25 cellular contexts compared by ENCODE assay signal in genomic region chr6:122428781-122429180, GRCh38.
"Had no signal": no experiment of that assay in that cellular context is flagged by ENCODE, and none has a peak within 500 bp of the region (broad histone marks: within the 10 kb centered on the region; RNA-seq: fewer than 3 reads in every experiment).

No MANE protein-coding gene starts in this region.

- H3K9me3 Mint-ChIP-seq: mesothelial cell of epicardium; naive B cell; natural killer cell treated with Interleukin-12 subunit alpha and Interleukin-12 subunit beta and Interleukin-15 and Interleukin-18, amount 100 ng/mL, for 72 hours; neural crest cell; stimulated activated naive CD8-positive, alpha-beta T cell treated with anti-CD3 and anti-CD28 coated beads, Interleukin-15, amount 100 ng/mL, for 72 hours had no signal

- H3K27me3 Mint-ChIP-seq: naive B cell; natural killer cell treated with Interleukin-12 subunit alpha and Interleukin-12 subunit beta and Interleukin-15 and Interleukin-18, amount 100 ng/mL, for 72 hours; stimulated activated naive CD8-positive, alpha-beta T cell treated with anti-CD3 and anti-CD28 coated beads, Interleukin-15, amount 100 ng/mL, for 72 hours had no signal

- H3K27me3 ChIP-seq: colonic mucosa, gastroesophageal sphincter, heart left ventricle, hepatocyte, neutrophil, pancreas, right lobe of liver, suprapubic skin, transverse colon, vagina had no signal

- H3K4me1 ChIP-seq: colonic mucosa, gastroesophageal sphincter, heart left ventricle, pancreas, right lobe of liver, suprapubic skin, transverse colon had no signal

- H3K4me3 ChIP-seq: colonic mucosa, gastroesophageal sphincter, heart left ventricle, hepatocyte, mucosa of descending colon, pancreas, right lobe of liver, smooth muscle cell, suprapubic skin, transverse colon, vagina had no signal

- DNase-seq: colonic mucosa; dermis blood vessel endothelial cell; heart left ventricle; kidney; mesenchymal stem cell; mucosa of descending colon; naive B cell; pancreas; right lobe of liver; stimulated activated CD4-positive, alpha-beta T cell treated with anti-CD3 and anti-CD28 coated beads, Interleukin-12 subunit alpha, Interleukin-12 subunit beta, amount 100 ng/mL, for 4 hours; stimulated activated CD4-positive, alpha-beta T cell treated with anti-CD3 and anti-CD28 coated beads, Interleukin-1b, Interleukin-23, amount 100 ng/mL, for 48 hours; stimulated activated CD4-positive, alpha-beta T cell treated with anti-CD3 and anti-CD28 coated beads, Interleukin-4, amount 100 ng/mL, for 1 hour; stimulated activated CD8-positive, alpha-beta memory T cell treated with anti-CD3 and anti-CD28 coated beads, Interleukin-4, amount 100 ng/mL, for 48 hours; stimulated activated naive CD4-positive, alpha-beta T cell; stimulated activated naive CD8-positive, alpha-beta T cell treated with anti-CD3 and anti-CD28 coated beads, Interleukin-15, amount 100 ng/mL, for 72 hours; transverse colon had no signal

- H3K27ac Mint-ChIP-seq: mesothelial cell of epicardium; natural killer cell treated with Interleukin-12 subunit alpha and Interleukin-12 subunit beta and Interleukin-15 and Interleukin-18, amount 100 ng/mL, for 72 hours; stimulated activated naive CD8-positive, alpha-beta T cell treated with anti-CD3 and anti-CD28 coated beads, Interleukin-15, amount 100 ng/mL, for 72 hours had no signal

- H3K27ac ChIP-seq: colonic mucosa, gastroesophageal sphincter, heart left ventricle, hepatocyte, neutrophil, pancreas, right lobe of liver, suprapubic skin, transverse colon, vagina had no signal

- H3K9me3 ChIP-seq: colonic mucosa, gastroesophageal sphincter, heart left ventricle, mucosa of descending colon, neutrophil, pancreas, right lobe of liver, suprapubic skin, transverse colon, vagina had no signal

- ATAC-seq: gastroesophageal sphincter; heart left ventricle; mucosa of descending colon; natural killer cell treated with Interleukin-12 subunit alpha and Interleukin-12 subunit beta and Interleukin-15 and Interleukin-18, amount 100 ng/mL, for 72 hours; pancreas; stimulated activated naive CD8-positive, alpha-beta T cell treated with anti-CD3 and anti-CD28 coated beads, Interleukin-15, amount 100 ng/mL, for 72 hours had no signal

- H3K4me3 Mint-ChIP-seq: mesothelial cell of epicardium; natural killer cell treated with Interleukin-12 subunit alpha and Interleukin-12 subunit beta and Interleukin-15 and Interleukin-18, amount 100 ng/mL, for 72 hours; neural crest cell; stimulated activated naive CD8-positive, alpha-beta T cell treated with anti-CD3 and anti-CD28 coated beads, Interleukin-15, amount 100 ng/mL, for 72 hours had no signal

- H3K36me3 ChIP-seq: colonic mucosa, neutrophil had no signal

- H3K4me1 Mint-ChIP-seq: mesothelial cell of epicardium, naive B cell, neural crest cell had no signal
